24 cellular contexts compared by ENCODE assay signal in genomic region chr6:148548749-148549140, GRCh38.
"Had no signal": no experiment of that assay in that cellular context is flagged by ENCODE, and none has a peak within 500 bp of the region (broad histone marks: within the 10 kb centered on the region; RNA-seq: fewer than 3 reads in every experiment).

No MANE protein-coding gene starts in this region.

- H3K9me3 ChIP-seq: adrenal gland, breast epithelium, lower lobe of right lung, tibial artery had no signal

- H3K4me3 ChIP-seq: adrenal gland, breast epithelium, lower lobe of right lung, tibial artery had no signal

- ATAC-seq: activated T-cell treated with anti-CD3 and anti-CD28 coated beads, Interleukin-2, amount 50 U/mL, for 4 hours; esophagus mucosa; left colon; lower lobe of right lung; stimulated activated naive B cell treated with anti-CD40 and anti-IgM and Interleukin-4, amounts not matched to agents 10 μg/mL and 1 μg/mL and 100 μg/mL, for 72 hours; T-helper 17 cell had no signal

- H3K27ac Mint-ChIP-seq: activated naive CD8-positive, alpha-beta T cell; activated T-helper 2 cell treated with anti-CD3 and anti-CD28 coated beads, Interferon-gamma antibody, Interleukin-2, Interleukin-4, amounts not matched to agents 10 μg/mL and 5 μg/mL and 100 μg/mL, durations not matched to agents 14 hours and 24 hours and 36 hours; dendritic cell treated with granulocyte-macrophage colony-stimulating factor and Interleukin-4, amounts not matched to agents 40 ng/mL and 50 ng/mL, for 4 days; naive B cell; stimulated activated naive B cell treated with anti-CD40 and anti-IgM and Interleukin-4, amounts not matched to agents 10 μg/mL and 1 μg/mL and 100 μg/mL, for 72 hours; T-helper 17 cell had no signal

- H3K4me1 Mint-ChIP-seq: naive B cell; stimulated activated naive B cell treated with anti-CD40 and anti-IgM and Interleukin-4, amounts not matched to agents 10 μg/mL and 1 μg/mL and 100 μg/mL, for 72 hours; T-helper 17 cell had no signal

- H3K27ac ChIP-seq: adrenal gland, lower lobe of right lung, tibial artery had no signal

- H3K27me3 ChIP-seq: adrenal gland, breast epithelium, tibial artery had no signal

- H3K4me3 Mint-ChIP-seq: activated naive CD8-positive, alpha-beta T cell; activated T-cell treated with anti-CD3 and anti-CD28 coated beads, Interleukin-2, amount 50 U/mL, for 4 hours; dendritic cell treated with granulocyte-macrophage colony-stimulating factor and Interleukin-4, amounts not matched to agents 40 ng/mL and 50 ng/mL, for 4 days; naive B cell; neural crest cell; stimulated activated naive B cell treated with anti-CD40 and anti-IgM and Interleukin-4, amounts not matched to agents 10 μg/mL and 1 μg/mL and 100 μg/mL, for 72 hours; T-helper 17 cell had no signal

- DNase-seq: activated CD4-positive, alpha-beta T cell treated with anti-CD3 and anti-CD28 coated beads for 4 hours; activated CD4-positive, alpha-beta T cell treated with anti-CD3 and anti-CD28 coated beads, Interleukin-2, amount 50 U/mL, for 48 hours; activated CD4-positive, CD25-positive, alpha-beta regulatory T cell; activated CD8-positive, alpha-beta memory T cell treated with anti-CD3 and anti-CD28 coated beads, Interleukin-2, amount 50 U/mL, for 48 hours; activated naive CD4-positive, alpha-beta T cell; activated T-cell treated with anti-CD3 and anti-CD28 coated beads, Interleukin-2, amount 50 U/mL, for 4 hours; effector CD8-positive, alpha-beta T cell; left colon; lower lobe of right lung; naive B cell; occipital lobe; stimulated activated CD4-positive, alpha-beta T cell treated with anti-CD3 and anti-CD28 coated beads, Interleukin-2, amount 100 ng/mL, for 48 hours; stimulated activated CD8-positive, alpha-beta memory T cell treated with anti-CD3 and anti-CD28 coated beads, Interleukin-4, amount 100 ng/mL, for 48 hours; stimulated activated naive B cell treated with anti-CD40 and anti-IgM and Interleukin-4, amounts not matched to agents 10 μg/mL and 1 μg/mL and 100 μg/mL, for 72 hours; SW 1271; T-helper 17 cell; tibial artery had no signal

- H3K9me3 Mint-ChIP-seq: activated T-cell treated with anti-CD3 and anti-CD28 coated beads, Interleukin-2, amount 50 U/mL, for 4 hours had no signal

- H3K36me3 Mint-ChIP-seq: activated naive CD8-positive, alpha-beta T cell had no signal

- H3K4me1 ChIP-seq: adrenal gland, breast epithelium, lower lobe of right lung had no signal
